ENCODE assay signal across 13 cellular contexts in genomic region chrX:110462957-110463356, GRCh38.
A peak's percentile ranks its signal among the peaks of the same experiment; 100 is the strongest.
DNase-seq lines count a peak whose midpoint lies in the region; ATAC-seq and TF ChIP-seq lines count a peak whose summit lies in the region.
"Had no signal": no experiment of that assay in that cellular context is flagged by ENCODE, and none has a peak within 500 bp of the region (broad histone marks: within the 10 kb centered on the region; RNA-seq: fewer than 3 reads in every experiment).

No MANE protein-coding gene starts in this region.

- TF ChIP-seq CTCF in IMR-90 (conservative IDR thresholded peaks at IDR 0.05; ENCODE audit: low read depth, low read length) (0 out of 2 replicates have a peak, but pooled peaks have one; percentile 1), VCaP (conservative IDR thresholded peaks at IDR 0.05) (0 out of 2 replicates have a peak, but pooled peaks have one; percentile 21), nephron (IDR thresholded peaks at IDR 0.05; ENCODE audit: unreplicated experiment in 3 of 3) (peak; percentile 20 to 43 (median 39)), CD14-positive monocyte (IDR thresholded peaks at IDR 0.05) (no peak)

- H3K36me3 Mint-ChIP-seq in nephron (ENCODE audit: low read depth), result no peaks in the 10 kb centered on the region
- H3K36me3 Mint-ChIP-seq in activated CD4-positive, alpha-beta memory T cell treated with anti-CD3 and anti-CD28 coated beads for 36 hours, result no peaks in the 10 kb centered on the region
- H3K36me3 Mint-ChIP-seq in CD14-positive monocyte, result no peaks in the 10 kb centered on the region

- dilution Hi-C loops in IMR-90 (cut with HindIII; ENCODE audit: low sequenced_read_pairs, unreplicated experiment), result no loop called here

- intact Hi-C loops in IMR-90 (cut with micrococcal nuclease) (no loop called here), CD14-positive monocyte (cut with micrococcal nuclease) (no loop called here)
- intact Hi-C loops in activated CD4-positive, alpha-beta memory T cell treated with anti-CD3 and anti-CD28 coated beads for 36 hours (cut with micrococcal nuclease), result no loop called here

- H2BK5ac ChIP-seq in IMR-90 (ENCODE audit: low read depth, low read length, poor library complexity, severe bottlenecking), result no peak overlapping the region

- no peak overlapping the region for H2AK9ac ChIP-seq in IMR-90 (replicated peaks; ENCODE audit: low read depth, low read length, poor library complexity)

- H3K27ac Mint-ChIP-seq in nephron, result no peak overlapping the region
- no peak overlapping the region for H3K27ac Mint-ChIP-seq in activated CD4-positive, alpha-beta memory T cell treated with anti-CD3 and anti-CD28 coated beads for 36 hours
- no peak overlapping the region for H3K27ac Mint-ChIP-seq in CD14-positive monocyte
- H3K27ac Mint-ChIP-seq: activated T-cell treated with anti-CD3 and anti-CD28 coated beads, Interleukin-2, amount 50 U/mL, for 72 hours had no signal

- H3K18ac ChIP-seq in IMR-90 (ENCODE audit: low read depth, low read length), result no peak overlapping the region

- no peak overlapping the region for H3K4me3 Mint-ChIP-seq in nephron
- H3K4me3 Mint-ChIP-seq in activated CD4-positive, alpha-beta memory T cell treated with anti-CD3 and anti-CD28 coated beads for 36 hours, result no peak overlapping the region
- H3K4me3 Mint-ChIP-seq in CD14-positive monocyte, result no peak overlapping the region
- H3K4me3 Mint-ChIP-seq: activated T-cell treated with anti-CD3 and anti-CD28 coated beads, Interleukin-2, amount 50 U/mL, for 72 hours had no signal

- H3K27me3 Mint-ChIP-seq in nephron (ENCODE audit: low read depth) (peaks cover 3% of the 10 kb centered on the region), CD14-positive monocyte (ENCODE audit: low read depth in 3 of 3) (peaks cover 0 to 7% (median 4%) of the 10 kb centered on the region in 3 donors)
- H3K27me3 Mint-ChIP-seq in activated CD4-positive, alpha-beta memory T cell treated with anti-CD3 and anti-CD28 coated beads for 36 hours, result peaks cover 7% of the 10 kb centered on the region

- H3K56ac ChIP-seq in IMR-90 (ENCODE audit: extremely low read depth, insufficient read depth, low read length), result no peak overlapping the region

- H3K4me1 Mint-ChIP-seq in nephron, result no peaks in the 10 kb centered on the region
- no peaks in the 10 kb centered on the region for H3K4me1 Mint-ChIP-seq in activated CD4-positive, alpha-beta memory T cell treated with anti-CD3 and anti-CD28 coated beads for 36 hours (ENCODE audit: low read depth)
- H3K4me1 Mint-ChIP-seq in CD14-positive monocyte, result no peaks in the 10 kb centered on the region

- H4K5ac ChIP-seq in IMR-90 (ENCODE audit: low read depth, low read length), result no peak overlapping the region

- POLR2A ChIA-PET in IMR-90 (lab: Charles Lee; ENCODE audit: unreplicated experiment), result no interaction called here
- POLR2A ChIA-PET in activated CD4-positive, alpha-beta memory T cell treated with anti-CD3 and anti-CD28 coated beads for 36 hours (lab: Charles Lee), result no interaction called here

- CTCF ChIA-PET in IMR-90 (lab: Yijun Ruan, JAX), result no interaction called here
- CTCF ChIA-PET in activated CD4-positive, alpha-beta memory T cell treated with anti-CD3 and anti-CD28 coated beads for 36 hours (lab: Charles Lee), result no interaction called here

- DNase-seq in DMS 273 (lab: John Stamatoyannopoulos, UW; ENCODE audit: unreplicated experiment), result peak; percentile 34
- DNase-seq in DMS 273 treated with DMSO at 0.1 percent for 48 hours (lab: John Stamatoyannopoulos, UW), result no peak
- no peak for DNase-seq in IMR-90
- DNase-seq in activated CD4-positive, alpha-beta memory T cell treated with anti-CD3 and anti-CD28 coated beads for 36 hours, result no peak
- DNase-seq in CD14-positive monocyte (ENCODE audit: low spot score), result no peak
- DNase-seq: activated T-cell treated with anti-CD3 and anti-CD28 coated beads, Interleukin-2, amount 50 U/mL, for 72 hours; left ventricle myocardium inferior had no signal

- no peaks in the 10 kb centered on the region for H3K9me3 Mint-ChIP-seq in nephron
- H3K9me3 Mint-ChIP-seq in activated CD4-positive, alpha-beta memory T cell treated with anti-CD3 and anti-CD28 coated beads for 36 hours, result no peaks in the 10 kb centered on the region
- peaks cover 0 to 2% (median 0%) of the 10 kb centered on the region in 7 donors for H3K9me3 Mint-ChIP-seq in CD14-positive monocyte

- no peak overlapping the region for H3K14ac ChIP-seq in IMR-90 (replicated peaks; ENCODE audit: low read depth, low read length)

- no peak for ATAC-seq in IMR-90 (ENCODE audit: low read depth)
- ATAC-seq in HG03439 (IDR thresholded peaks at IDR 0.05; ENCODE audit: unreplicated experiment), result no peak
- ATAC-seq: activated CD4-positive, CD25-positive, alpha-beta regulatory T cell treated with anti-CD3 and anti-CD28 coated beads, Interleukin-2, amount 50 U/mL, for 24 hours; activated T-cell treated with anti-CD3 and anti-CD28 coated beads, Interleukin-2, amount 50 U/mL, for 72 hours had no signal

- no peak overlapping the region for H3K4ac ChIP-seq in IMR-90 (ENCODE audit: low read depth, low read length)

- peaks cover 27% of the 10 kb centered on the region for H3K27me3 ChIP-seq in IMR-90 (ENCODE audit: control insufficient read depth, insufficient read depth, low read length)

- no peaks in the 10 kb centered on the region for H3K36me3 ChIP-seq in IMR-90 (ENCODE audit: control insufficient read depth, insufficient read depth, low read length)
- H3K36me3 ChIP-seq: left ventricle myocardium inferior, thoracic aorta had no signal

- no peak overlapping the region for H4K8ac ChIP-seq in IMR-90 (ENCODE audit: low read depth in 2 of 2, low read length in 2 of 2)

- H3K9ac ChIP-seq in IMR-90 (ENCODE audit: low read depth, low read length), result no peak overlapping the region

- no peaks in the 10 kb centered on the region for H3K4me1 ChIP-seq in IMR-90 (ENCODE audit: control insufficient read depth, insufficient read depth, low read length)
- H3K4me1 ChIP-seq: left ventricle myocardium inferior had no signal

- no peak overlapping the region for H4K91ac ChIP-seq in IMR-90 (ENCODE audit: insufficient read depth, low read depth, low read length)

- no peaks in the 10 kb centered on the region for H3K9me3 ChIP-seq in IMR-90 (ENCODE audit: control insufficient read depth, insufficient read depth, low read length)
- H3K9me3 ChIP-seq: left ventricle myocardium inferior, thoracic aorta had no signal

- H2BK20ac ChIP-seq in IMR-90 (ENCODE audit: low read depth, low read length), result no peak overlapping the region

- no peaks in the 10 kb centered on the region for H3K9me1 ChIP-seq in IMR-90 (ENCODE audit: insufficient read depth, low read length)

- no TSS peak for BruUV-seq in IMR-90 (replicated peaks; lab: Mats Ljungman, UMichigan)

- in situ Hi-C loops in IMR-90 (cut with MboI; ENCODE audit: low sequenced_read_pairs), result no loop called here

- no peak overlapping the region for H2BK15ac ChIP-seq in IMR-90 (ENCODE audit: low read depth, low read length)

- H2BK120ac ChIP-seq in IMR-90 (ENCODE audit: low read depth, low read length), result no peak overlapping the region

- H2AK5ac ChIP-seq in IMR-90 (ENCODE audit: low read depth, low read length), result no peak overlapping the region

- H4K20me1 ChIP-seq in IMR-90 (ENCODE audit: insufficient read depth, low read length), result no peaks in the 10 kb centered on the region

- H3K79me1 ChIP-seq in IMR-90 (ENCODE audit: low read depth in 1 of 2, low read length in 2 of 2), result no peaks in the 10 kb centered on the region

- H3K4me3 ChIP-seq in IMR-90 (ENCODE audit: insufficient read depth, low read depth, low read length), result no peak overlapping the region
- H3K4me3 ChIP-seq: left ventricle myocardium inferior, thoracic aorta had no signal

- TF ChIP-seq RAD21 in IMR-90 (IDR thresholded peaks at IDR 0.05; ENCODE audit: low read length), result no peak

- no peak overlapping the region for H3K4me2 ChIP-seq in IMR-90 (ENCODE audit: low read depth, low read length)

- H3K27ac ChIP-seq in IMR-90 (ENCODE audit: insufficient read depth, low read length), result no peak overlapping the region
- H3K27ac ChIP-seq in VCaP, result no peak overlapping the region
- H3K27ac ChIP-seq: 22Rv1, left ventricle myocardium inferior, thoracic aorta had no signal

- no peak overlapping the region for H3K23ac ChIP-seq in IMR-90 (ENCODE audit: low read depth, low read length)

- H2AFZ ChIP-seq in IMR-90 (replicated peaks; ENCODE audit: low read length, poor library complexity), result no peak overlapping the region

- TF ChIP-seq POLR2A in IMR-90 (IDR thresholded peaks at IDR 0.05; ENCODE audit: low read depth, low read length), result no peak

TF ChIP-seq in IMR-90, 13 proteins besides CTCF, POLR2A, EP300 and RAD21:
- TF ChIP-seq NFE2L2 (IDR thresholded peaks at IDR 0.05; ENCODE audit: low read depth, low read length) (no peak), RFX5 (IDR thresholded peaks at IDR 0.05; ENCODE audit: low read depth, low read length) (no peak), CHD1 (IDR thresholded peaks at IDR 0.05; ENCODE audit: low read depth, low read length) (no peak)
TF ChIP-seq in IMR-90: peak in this region for 0.
